Comparison of ENCODE assay signal across 11 cellular contexts in genomic region chr10:91247360-91248111, GRCh38. TPM values are rescaled to one million over a fixed set of nuclear protein-coding genes. Genes with fewer than 3 reads are reported as not detected.
A peak's percentile ranks its signal among the peaks of the same experiment; 100 is the strongest.
DNase-seq lines count a peak whose midpoint lies in the region; ATAC-seq and TF ChIP-seq lines count a peak whose summit lies in the region.
"Had no signal": no experiment of that assay in that cellular context is flagged by ENCODE, and none has a peak within 500 bp of the region (broad histone marks: within the 10 kb centered on the region; RNA-seq: fewer than 3 reads in every experiment).

No MANE protein-coding gene starts in this region.

- peaks cover 0 to 33% (median 15%) of the 10 kb centered on the region in 9 donors for H3K36me3 ChIP-seq in heart left ventricle
- H3K36me3 ChIP-seq in aorta (ENCODE audit: control insufficient read depth in 1 of 2, insufficient read depth in 2 of 2, low read length in 1 of 2) = no peaks in the 10 kb centered on the region
- no peaks in the 10 kb centered on the region for H3K36me3 ChIP-seq in PC-9 (ENCODE audit: low read depth)

- DNase-seq in heart left ventricle (no peak), right cardiac atrium (no peak), hepatic stellate cell (ENCODE audit: low spot score) (peak; percentile 2), aorta (peak in 1 of 2 donors; percentile 59), DMS114 treated with DMSO at 0.1 percent for 48 hours (lab: John Stamatoyannopoulos, UW; ENCODE audit: unreplicated experiment) (no peak), PC-9 (no peak)
- no peak for DNase-seq in activated T-helper 1 cell treated with anti-CD3 and anti-CD28 coated beads, Interleukin-12 subunit alpha, Interleukin-12 subunit beta, Interleukin-2, Interleukin-4 antibody, amounts not matched to agents 30 ng/mL and 10 ng/mL and 1 ng/mL, durations not matched to agents 14 hours and 24 hours and 36 hours (ENCODE audit: low spot score)
- DNase-seq: dermis blood vessel endothelial cell, NCI-H2171, pancreas had no signal

- no peak overlapping the region for H3K4me2 ChIP-seq in PC-9

- peaks cover 11% of the 10 kb centered on the region for H3K36me3 Mint-ChIP-seq in activated T-helper 1 cell treated with anti-CD3 and anti-CD28 coated beads, Interleukin-12 subunit alpha, Interleukin-12 subunit beta, Interleukin-2, Interleukin-4 antibody, amounts not matched to agents 30 ng/mL and 10 ng/mL and 1 ng/mL, durations not matched to agents 14 hours and 24 hours and 36 hours (ENCODE audit: low read depth)

- no TSS peak for BruUV-seq in PC-9 (replicated peaks; lab: Mats Ljungman, UMichigan)

- H3K4me1 Mint-ChIP-seq in activated T-helper 1 cell treated with anti-CD3 and anti-CD28 coated beads, Interleukin-12 subunit alpha, Interleukin-12 subunit beta, Interleukin-2, Interleukin-4 antibody, amounts not matched to agents 30 ng/mL and 10 ng/mL and 1 ng/mL, durations not matched to agents 14 hours and 24 hours and 36 hours (ENCODE audit: low read depth) = peaks cover 12% of the 10 kb centered on the region

- H3K9me2 ChIP-seq in PC-9 (ENCODE audit: insufficient read depth) = no peaks in the 10 kb centered on the region

- WGBS in heart left ventricle, 4 donors = 38 to 64% (median 52%) methylated on average over 1 of the region's 1 CpG
- WGBS in right cardiac atrium = 46% methylated on average over 1 of the region's 1 CpG
- 14 to 15% methylated on average over 1 of the region's 1 CpG for WGBS in aorta, 2 donors

- H3K4me3 Mint-ChIP-seq in activated T-helper 1 cell treated with anti-CD3 and anti-CD28 coated beads, Interleukin-12 subunit alpha, Interleukin-12 subunit beta, Interleukin-2, Interleukin-4 antibody, amounts not matched to agents 30 ng/mL and 10 ng/mL and 1 ng/mL, durations not matched to agents 14 hours and 24 hours and 36 hours = no peak overlapping the region

- no peaks in the 10 kb centered on the region for H3K9me3 Mint-ChIP-seq in activated T-helper 1 cell treated with anti-CD3 and anti-CD28 coated beads, Interleukin-12 subunit alpha, Interleukin-12 subunit beta, Interleukin-2, Interleukin-4 antibody, amounts not matched to agents 30 ng/mL and 10 ng/mL and 1 ng/mL, durations not matched to agents 14 hours and 24 hours and 36 hours

- H2AFZ ChIP-seq in PC-9 = no peak overlapping the region

- H3K79me2 ChIP-seq in PC-9 (ENCODE audit: low read depth) = no peaks in the 10 kb centered on the region

- H3K4me1 ChIP-seq in heart left ventricle (peaks cover 0 to 50% (median 14%) of the 10 kb centered on the region in 12 donors), right cardiac atrium (ENCODE audit: control insufficient read depth, insufficient read depth, low read length) (peaks cover 4% of the 10 kb centered on the region), aorta (ENCODE audit: control insufficient read depth in 1 of 2, insufficient read depth in 2 of 2, low read length in 2 of 2) (peaks cover 4 to 8% of the 10 kb centered on the region in 2 donors), PC-9 (replicated peaks; ENCODE audit: insufficient read depth) (no peaks in the 10 kb centered on the region)

- H3K27me3 ChIP-seq in heart left ventricle = no peaks in the 10 kb centered on the region
- no peaks in the 10 kb centered on the region for H3K27me3 ChIP-seq in right cardiac atrium (ENCODE audit: control insufficient read depth, insufficient read depth)
- no peaks in the 10 kb centered on the region for H3K27me3 ChIP-seq in aorta (ENCODE audit: control insufficient read depth in 1 of 2, insufficient read depth in 2 of 2, low read length in 1 of 2)
- no peaks in the 10 kb centered on the region for H3K27me3 ChIP-seq in PC-9 (ENCODE audit: insufficient read depth, low read depth)
- H3K27me3 ChIP-seq: pancreas had no signal

- peak in 3 of 4 donors; percentile 9 to 52 (median 14) for ATAC-seq in heart left ventricle
- ATAC-seq in right cardiac atrium = no peak
- ATAC-seq in aorta (ENCODE audit: low FRiP score) = peak; percentile 68
- no peak for ATAC-seq in HG02852 (IDR thresholded peaks at IDR 0.05; ENCODE audit: unreplicated experiment)

- TF ChIP-seq CTCF in heart left ventricle (IDR thresholded peaks at IDR 0.05) (no peak), PC-9 (conservative IDR thresholded peaks at IDR 0.05) (no peak)

- peak overlapping the region in 1 of 12 donors; percentile 3 for H3K27ac ChIP-seq in heart left ventricle
- no peak overlapping the region for H3K27ac ChIP-seq in right cardiac atrium (ENCODE audit: low read length)
- H3K27ac ChIP-seq in aorta (ENCODE audit: low read depth in 1 of 2, low read length in 2 of 2) = peak overlapping the region in 1 of 2 donors; percentile 63
- H3K27ac ChIP-seq in PC-9 = no peak overlapping the region
- H3K27ac ChIP-seq: pancreas had no signal

- H3F3A ChIP-seq in PC-9 (ENCODE audit: insufficient read depth, low read depth) = no peaks in the 10 kb centered on the region

- intact Hi-C loops in heart left ventricle (cut with DNase I) (loop anchor here in 6 of 10 donors (2.0 to 10.0 kb wide), 7 partner anchors 155 to 335 kb away; no protein-coding TSS in a partner anchor), right cardiac atrium (cut with DNase I) (loop anchor here in 1 of 4 donors (10.0 kb wide), 1 partner anchor 243 kb away; no protein-coding TSS in a partner anchor), aorta (cut with DNase I) (no loop called here), PC-9 (cut with micrococcal nuclease; ENCODE audit: unreplicated experiment) (no loop called here)
- intact Hi-C loops in activated T-helper 1 cell treated with anti-CD3 and anti-CD28 coated beads, Interleukin-12 subunit alpha, Interleukin-12 subunit beta, Interleukin-2, Interleukin-4 antibody, amounts not matched to agents 30 ng/mL and 10 ng/mL and 1 ng/mL, durations not matched to agents 14 hours and 24 hours and 36 hours (cut with micrococcal nuclease) = no loop called here

- no peaks in the 10 kb centered on the region for H4K20me1 ChIP-seq in PC-9 (ENCODE audit: insufficient read depth)

- H3K4me3 ChIP-seq in heart left ventricle (no peak overlapping the region), right cardiac atrium (ENCODE audit: low read length) (no peak overlapping the region), aorta (ENCODE audit: low read length in 2 of 2) (no peak overlapping the region), PC-9 (no peak overlapping the region)
- H3K4me3 ChIP-seq: pancreas had no signal

- TF ChIP-seq POLR2A in heart left ventricle (IDR thresholded peaks at IDR 0.05) = no peak

- CTCF ChIA-PET in PC-9 (lab: Charles Lee) = no interaction called here

- H3K27me3 Mint-ChIP-seq in activated T-helper 1 cell treated with anti-CD3 and anti-CD28 coated beads, Interleukin-12 subunit alpha, Interleukin-12 subunit beta, Interleukin-2, Interleukin-4 antibody, amounts not matched to agents 30 ng/mL and 10 ng/mL and 1 ng/mL, durations not matched to agents 14 hours and 24 hours and 36 hours (ENCODE audit: insufficient read depth) = no peaks in the 10 kb centered on the region

- POLR2A ChIA-PET in PC-9 (lab: Charles Lee; ENCODE audit: unreplicated experiment) = no interaction called here

- H3K27ac Mint-ChIP-seq in activated T-helper 1 cell treated with anti-CD3 and anti-CD28 coated beads, Interleukin-12 subunit alpha, Interleukin-12 subunit beta, Interleukin-2, Interleukin-4 antibody, amounts not matched to agents 30 ng/mL and 10 ng/mL and 1 ng/mL, durations not matched to agents 14 hours and 24 hours and 36 hours = peak overlapping the region; percentile 6

- H3K9me3 ChIP-seq in heart left ventricle = no peaks in the 10 kb centered on the region
- no peaks in the 10 kb centered on the region for H3K9me3 ChIP-seq in right cardiac atrium (ENCODE audit: control insufficient read depth, low read length)
- H3K9me3 ChIP-seq in aorta (ENCODE audit: control insufficient read depth, low read length) = no peaks in the 10 kb centered on the region
- no peaks in the 10 kb centered on the region for H3K9me3 ChIP-seq in PC-9 (ENCODE audit: insufficient read depth, low read depth)
- H3K9me3 ChIP-seq: pancreas had no signal

RNA-seq across cellular contexts. Expression of gene PCGF5, which starts 27.1 kb away (rescaled TPM):
- total RNA-seq in heart left ventricle (10 to 100 TPM; 54.2 to 90.7 (median 85.6) TPM), right cardiac atrium (10 to 100 TPM; 55.1 to 77.1 (median 59.6) TPM), aorta (100 to 1,000 TPM in 1 of 2 donors, 10 to 100 TPM in 1; 77.7 to 145 TPM), PC-9 (2021) (20.4 and 27.7 TPM in 2 replicates)
- polyA plus RNA-seq in heart left ventricle (10 to 100 TPM; 58.2 to 86.3 TPM), right cardiac atrium (40.2 TPM), aorta (100 to 1,000 TPM in 1 of 2 donors, 10 to 100 TPM in 1; 47.1 to 115 TPM)
- total RNA-seq in activated T-helper 1 cell treated with anti-CD3 and anti-CD28 coated beads, Interleukin-12 subunit alpha, Interleukin-12 subunit beta, Interleukin-2, Interleukin-4 antibody, amounts not matched to agents 30 ng/mL and 10 ng/mL and 1 ng/mL, durations not matched to agents 14 hours and 24 hours and 36 hours = 51.7 TPM in 2 replicates

Comparison
In these comparisons a context has a peak if more than half of its experiments do, and no peak if none do; other contexts are left out.
1. ATAC-seq: peak in heart left ventricle (3 of 4) and aorta (single experiment); none in right cardiac atrium (0 of 2) and HG02852 (single experiment).
2. intact Hi-C loops: an anchor here in heart left ventricle (2.0 to 10.0 kb wide); none called in activated T-helper 1 cell treated with anti-CD3 and anti-CD28 coated beads, Interleukin-12 subunit alpha, Interleukin-12 subunit beta, Interleukin-2, Interleukin-4 antibody, amounts not matched to agents 30 ng/mL and 10 ng/mL and 1 ng/mL, durations not matched to agents 14 hours and 24 hours and 36 hours, aorta and PC-9.